Comparison of ENCODE assay signal across 21 cellular contexts in genomic region chr6:112665815-112666214, GRCh38.
DNase-seq lines count a peak whose midpoint lies in the region; ATAC-seq, FAIRE-seq and TF ChIP-seq lines count a peak whose summit lies in the region.
"Had no signal": no experiment of that assay in that cellular context is flagged by ENCODE, and none has a peak within 500 bp of the region (broad histone marks: within the 10 kb centered on the region; RNA-seq: fewer than 3 reads in every experiment).

No MANE protein-coding gene starts in this region.

- no peak for FAIRE-seq in HTR-8/SVneo (lab: Jason Lieb, UNC)
- FAIRE-seq: GM12892 had no signal

- TF ChIP-seq CTCF in choroid plexus epithelial cell (conservative IDR thresholded peaks at IDR 0.05; ENCODE audit: low read depth, low read length): no peak

- H3K27ac ChIP-seq in right cardiac atrium (ENCODE audit: low read length): no peak overlapping the region
- H3K27ac ChIP-seq: psoas muscle, testis, WERI-Rb-1 had no signal

- peaks cover 1% of the 10 kb centered on the region for H3K4me1 ChIP-seq in right cardiac atrium (ENCODE audit: control insufficient read depth, insufficient read depth, low read length)
- H3K4me1 ChIP-seq: Caco-2, psoas muscle, testis had no signal

- H3K4me3 ChIP-seq in choroid plexus epithelial cell (ENCODE audit: low read depth, low read length) (no peak overlapping the region), right cardiac atrium (ENCODE audit: low read length) (no peak overlapping the region)
- H3K4me3 ChIP-seq: psoas muscle, testis had no signal

- WGBS in right cardiac atrium: 88% methylated on average over 1 of the region's 1 CpG

- no peaks in the 10 kb centered on the region for H3K27me3 ChIP-seq in right cardiac atrium (ENCODE audit: control insufficient read depth, insufficient read depth)
- H3K27me3 ChIP-seq: testis had no signal

- H3K9me3 ChIP-seq in right cardiac atrium (ENCODE audit: control insufficient read depth, low read length): no peaks in the 10 kb centered on the region
- H3K9me3 ChIP-seq: Caco-2, psoas muscle, testis had no signal

- intact Hi-C loops in right cardiac atrium (cut with DNase I): no loop called here

- ATAC-seq in GM21367 (IDR thresholded peaks at IDR 0.05; ENCODE audit: unreplicated experiment): no peak
- no peak for ATAC-seq in GM21528 (IDR thresholded peaks at IDR 0.05; ENCODE audit: low FRiP score, unreplicated experiment)
- no peak for ATAC-seq in right cardiac atrium
- ATAC-seq: psoas muscle, T-helper 17 cell had no signal

- DNase-seq in EH (ENCODE audit: low read depth): peak; percentile 70
- DNase-seq in HTR-8/SVneo (ENCODE audit: insufficient read length, low spot score): peak; percentile 17
- peak; percentile 57 for DNase-seq in choroid plexus epithelial cell (ENCODE audit: low read depth)
- DNase-seq in iris pigment epithelial cell (ENCODE audit: low read depth): peak; percentile 79
- DNase-seq in NCI-H1436 (lab: John Stamatoyannopoulos, UW): no peak
- DNase-seq in right cardiac atrium: no peak
- DNase-seq: activated CD4-positive, alpha-beta memory T cell treated with anti-CD3 and anti-CD28 coated beads for 36 hours; activated naive CD4-positive, alpha-beta T cell treated with anti-CD3 and anti-CD28 coated beads, Interleukin-2, amount 50 U/mL, for 16 hours; activated T-cell treated with anti-CD3 and anti-CD28 coated beads, Interleukin-2, amount 50 U/mL, for 1 hour; Caco-2; GDM1; NCI-H187; NCI-H510A treated with DMSO at 0.1 percent for 48 hours; psoas muscle; SIG-M5; T-helper 17 cell; testis; WERI-Rb-1 had no signal

Comparison
In these comparisons a context has a peak if more than half of its experiments do, and no peak if none do; other contexts are left out.
1. DNase-seq: peak in EH (single experiment), HTR-8/SVneo (single experiment), choroid plexus epithelial cell (single experiment) and iris pigment epithelial cell (single experiment); none in NCI-H1436 (single experiment) and right cardiac atrium (0 of 3).